13 cellular contexts compared by ENCODE assay signal in genomic region chr4:82362565-82362964, GRCh38. TPM values are rescaled to one million over a fixed set of nuclear protein-coding genes. Genes with fewer than 3 reads are reported as not detected.
DNase-seq lines count a peak whose midpoint lies in the region; ATAC-seq and TF ChIP-seq lines count a peak whose summit lies in the region.
"Had no signal": no experiment of that assay in that cellular context is flagged by ENCODE, and none has a peak within 500 bp of the region (broad histone marks: within the 10 kb centered on the region; RNA-seq: fewer than 3 reads in every experiment).

No MANE protein-coding gene starts in this region.

- peaks cover 8% of the 10 kb centered on the region for H3K36me3 ChIP-seq in brain microvascular endothelial cell (replicated peaks)

- ATAC-seq in GM18511 (IDR thresholded peaks at IDR 0.05; ENCODE audit: unreplicated experiment) = peak; percentile 51
- peak; percentile 61 for ATAC-seq in HG03432 (IDR thresholded peaks at IDR 0.05; ENCODE audit: unreplicated experiment)

- H3K27me3 ChIP-seq in brain microvascular endothelial cell (replicated peaks) = no peaks in the 10 kb centered on the region
- H3K27me3 ChIP-seq: suprapubic skin had no signal

- in situ Hi-C loops in KBM-7 (cut with MboI; ENCODE audit: low pct_unique_long_range_greater_than_20kb, low sequenced_read_pairs) = no loop called here
- in situ Hi-C loops in brain microvascular endothelial cell (cut with HindIII; ENCODE audit: low pct_ligation_motif_present, low sequenced_read_pairs) = no loop called here

- no peak for TF ChIP-seq CTCF in CD14-positive monocyte (IDR thresholded peaks at IDR 0.05)
- no peak for TF ChIP-seq CTCF in coronary artery (IDR thresholded peaks at IDR 0.05)
- no peak for TF ChIP-seq CTCF in brain microvascular endothelial cell (IDR thresholded peaks at IDR 0.05; ENCODE audit: low read depth, low read length, missing control alignments)

- H3K27ac Mint-ChIP-seq in CD14-positive monocyte (peak overlapping the region in 6 of 7 donors; percentile 13 to 81 (median 59)), immature natural killer cell (peak overlapping the region in 4 of 6 donors; percentile 25 to 68 (median 60))

- H3K9me3 Mint-ChIP-seq in CD14-positive monocyte = no peaks in the 10 kb centered on the region
- no peaks in the 10 kb centered on the region for H3K9me3 Mint-ChIP-seq in immature natural killer cell

- H3K4me3 Mint-ChIP-seq in CD14-positive monocyte = no peak overlapping the region
- peak overlapping the region in 3 of 5 donors; percentile 2 to 15 (median 14) for H3K4me3 Mint-ChIP-seq in immature natural killer cell

- H3K4me3 ChIP-seq in coronary artery (no peak overlapping the region), brain microvascular endothelial cell (ENCODE audit: low read depth, low read length) (no peak overlapping the region)
- H3K4me3 ChIP-seq: suprapubic skin had no signal

- H3K27me3 Mint-ChIP-seq in CD14-positive monocyte (ENCODE audit: low read depth in 3 of 3) (no peaks in the 10 kb centered on the region), immature natural killer cell (ENCODE audit: low read depth in 3 of 3) (no peaks in the 10 kb centered on the region)

- H3K27ac ChIP-seq in coronary artery (no peak overlapping the region), brain microvascular endothelial cell (no peak overlapping the region)
- H3K27ac ChIP-seq: suprapubic skin had no signal

- H3K36me3 Mint-ChIP-seq in CD14-positive monocyte = peaks cover 24 to 36% of the 10 kb centered on the region in 2 donors
- peaks cover 0 to 14% (median 10%) of the 10 kb centered on the region in 3 donors for H3K36me3 Mint-ChIP-seq in immature natural killer cell

- DNase-seq in CD14-positive monocyte (ENCODE audit: low spot score) (no peak), immature natural killer cell (no peak), coronary artery (ENCODE audit: low spot score) (no peak), KBM-7 (no peak), brain microvascular endothelial cell (no peak)
- DNase-seq in activated CD4-positive, CD25-positive, alpha-beta regulatory T cell (lab: John Stamatoyannopoulos, UW) = no peak
- DNase-seq: Caco-2; cortex of kidney; stimulated activated CD4-positive, alpha-beta T cell treated with anti-CD3 and anti-CD28 coated beads, Interleukin-2, amount 100 ng/mL, for 48 hours; T-helper 1 cell had no signal

- peaks cover 61% of the 10 kb centered on the region for H3K4me1 Mint-ChIP-seq in CD14-positive monocyte
- H3K4me1 Mint-ChIP-seq in immature natural killer cell = peaks cover 82 to 98% of the 10 kb centered on the region in 2 donors

- intact Hi-C loops in CD14-positive monocyte (cut with micrococcal nuclease) = loop anchor here in 1 of 2 donors (10.0 kb wide), 2 partner anchors 78 to 948 kb away; no protein-coding TSS in a partner anchor

RNA-seq across cellular contexts. Expression of gene HNRNPD, which starts 11.2 kb away (rescaled TPM):
- polyA plus RNA-seq in CD14-positive monocyte (100 to 1,000 TPM in 1 of 2 donors, 10 to 100 TPM in 1; 97.6 to 149 TPM), immature natural killer cell (100 to 1,000 TPM; 133 to 287 (median 221) TPM)

Comparison
In these comparisons a context has a peak if more than half of its experiments do, and no peak if none do; other contexts are left out.
1. H3K4me3 Mint-ChIP-seq: peak in immature natural killer cell (3 of 5); none in CD14-positive monocyte (0 of 2).